11 cellular contexts compared by ENCODE assay signal in the genomic region with DNA sequence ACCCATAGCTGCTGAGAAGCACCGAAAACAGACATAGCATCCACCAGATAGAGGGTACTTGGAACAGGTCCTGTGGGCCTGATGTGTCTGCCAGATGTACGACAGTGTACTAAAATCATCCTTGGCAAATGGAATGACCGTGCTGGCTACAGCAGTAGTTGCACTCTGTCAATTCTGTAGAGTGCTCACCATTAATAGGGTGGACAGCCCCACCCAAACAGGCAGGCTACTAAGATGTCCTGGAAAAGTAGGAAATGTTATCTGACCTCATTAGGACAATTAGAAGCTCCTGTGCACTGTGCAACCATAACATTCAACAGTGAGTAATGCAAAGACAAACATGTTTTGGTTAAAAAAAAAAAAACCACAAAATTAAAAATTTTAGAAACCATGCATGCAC.
A peak's percentile ranks its signal among the peaks of the same experiment; 100 is the strongest.
DNase-seq lines count a peak whose midpoint lies in the region; ATAC-seq, FAIRE-seq and TF ChIP-seq lines count a peak whose summit lies in the region.
"Had no signal": no experiment of that assay in that cellular context is flagged by ENCODE, and none has a peak within 500 bp of the region (broad histone marks: within the 10 kb centered on the region; RNA-seq: fewer than 3 reads in every experiment).

No MANE protein-coding gene starts in this region.

- H3K4me2 ChIP-seq in DND-41 (ENCODE audit: insufficient read depth, low read length) (no peak overlapping the region), Karpas-422 (ENCODE audit: low read depth, low read length, poor library complexity, severe bottlenecking) (peak overlapping the region; percentile 78), GM12878 (ENCODE audit: control insufficient read depth, insufficient read depth) (no peak overlapping the region), trophoblast cell (ENCODE audit: low read length) (no peak overlapping the region)

- H3K23ac ChIP-seq in trophoblast cell (ENCODE audit: low read length): no peak overlapping the region

- peak overlapping the region; percentile 95 for H2BK12ac ChIP-seq in trophoblast cell (ENCODE audit: low read length)

- no peaks in the 10 kb centered on the region for H3K79me2 ChIP-seq in DND-41 (ENCODE audit: insufficient read depth, low read length)
- no peaks in the 10 kb centered on the region for H3K79me2 ChIP-seq in Karpas-422 (ENCODE audit: low read length)
- no peaks in the 10 kb centered on the region for H3K79me2 ChIP-seq in GM12878 (ENCODE audit: control insufficient read depth, insufficient read depth, low read length)
- peaks cover 8% of the 10 kb centered on the region for H3K79me2 ChIP-seq in trophoblast cell (ENCODE audit: control insufficient read depth, insufficient read depth, low read length, poor library complexity)

- POLR2A ChIA-PET in GM12878 (lab: Charles Lee): interaction anchor here (0.8 to 1.4 kb wide), 5 partner anchors 17 to 108 kb away, joined by 3 to 4 read pairs (median 3); no protein-coding TSS in a partner anchor

- CTCF ChIA-PET in GM12878 (lab: Yijun Ruan, JAX): interaction anchor here (0.5 kb wide), 1 partner anchor 38 kb away, joined by 3 read pairs; no protein-coding TSS in a partner anchor

- no peak overlapping the region for H2AFZ ChIP-seq in DND-41 (ENCODE audit: low read depth, low read length)
- peak overlapping the region; percentile 32 for H2AFZ ChIP-seq in Karpas-422 (ENCODE audit: low read length)
- no peak overlapping the region for H2AFZ ChIP-seq in GM12878 (ENCODE audit: control insufficient read depth, low read depth, low read length)
- no peak overlapping the region for H2AFZ ChIP-seq in trophoblast cell (ENCODE audit: insufficient read depth, low read length, poor library complexity)

- H4K12ac ChIP-seq in trophoblast cell (ENCODE audit: low read depth, low read length): peak overlapping the region; percentile 65

- peaks cover 28% of the 10 kb centered on the region for H3K79me1 ChIP-seq in trophoblast cell (ENCODE audit: low read length)

- DNase-seq in DND-41 (no peak), Karpas-422 (peak; percentile 64), GM12878 (ENCODE audit: low read depth, low spot score) (no peak), trophoblast cell (no peak), right lobe of liver (no peak), mucosa of gallbladder (ENCODE audit: low spot score) (no peak), amygdala (lab: John Stamatoyannopoulos, UW) (no peak), NCI-H2171 (lab: John Stamatoyannopoulos, UW) (no peak)
- DNase-seq: activated CD4-positive, alpha-beta T cell treated with anti-CD3 and anti-CD28 coated beads for 4 hours; effector memory CD8-positive, alpha-beta T cell; stimulated activated naive B cell treated with anti-CD40 and anti-IgM and Interleukin-4, amounts not matched to agents 10 μg/mL and 1 μg/mL and 100 μg/mL, for 72 hours had no signal

- H4K20me1 ChIP-seq in DND-41 (ENCODE audit: insufficient read depth, low read length) (no peaks in the 10 kb centered on the region), Karpas-422 (ENCODE audit: insufficient read depth, low read depth, low read length) (no peaks in the 10 kb centered on the region), GM12878 (ENCODE audit: control insufficient read depth, insufficient read depth) (no peaks in the 10 kb centered on the region)

- SMC1A ChIA-PET in GM12878 (lab: Charles Lee; ENCODE audit: uncharacterized antibody, unreplicated experiment): interaction anchor here (0.8 to 4.4 kb wide), 11 partner anchors 8 to 136 kb away, joined by 3 to 37 read pairs (median 4); no protein-coding TSS in a partner anchor

- no peak overlapping the region for H3K9ac ChIP-seq in DND-41 (ENCODE audit: low read depth, low read length)
- peak overlapping the region; percentile 57 for H3K9ac ChIP-seq in Karpas-422 (ENCODE audit: low read length)
- no peak overlapping the region for H3K9ac ChIP-seq in GM12878 (ENCODE audit: control insufficient read depth, insufficient read depth, low read length)
- no peak overlapping the region for H3K9ac ChIP-seq in trophoblast cell (ENCODE audit: low read length)

- H3K27ac ChIP-seq in DND-41 (ENCODE audit: low read length): peak overlapping the region; percentile 46
- peak overlapping the region; percentile 99 for H3K27ac ChIP-seq in Karpas-422 (ENCODE audit: low read length)
- no peak overlapping the region for H3K27ac ChIP-seq in GM12878 (ENCODE audit: control insufficient read depth, insufficient read depth)
- peak overlapping the region; percentile 96 for H3K27ac ChIP-seq in trophoblast cell (ENCODE audit: low read depth, low read length)
- H3K27ac ChIP-seq in right lobe of liver: no peak overlapping the region

- H3K18ac ChIP-seq in trophoblast cell (ENCODE audit: low read length): peak overlapping the region; percentile 97

- H3K9me2 ChIP-seq in Karpas-422 (replicated peaks; ENCODE audit: insufficient read depth, low read length): no peaks in the 10 kb centered on the region

- H2AK5ac ChIP-seq in trophoblast cell (ENCODE audit: low read length): peak overlapping the region; percentile 99

- no peak for TF ChIP-seq CTCF in DND-41 (IDR thresholded peaks at IDR 0.05; ENCODE audit: borderline replicate concordance, extremely low read depth, low read length, poor library complexity, severe bottlenecking)
- TF ChIP-seq CTCF in GM12878 (IDR thresholded peaks at IDR 0.05 in 2 of 3, conservative IDR thresholded peaks at IDR 0.05 in 1 of 3; ENCODE audit: control insufficient read depth in 2 of 3, extremely low read depth in 1 of 3, insufficient read depth in 1 of 3, low read depth in 3 of 3, low read length in 3 of 3): no peak
- no peak for TF ChIP-seq CTCF in right lobe of liver (IDR thresholded peaks at IDR 0.05)

- H3K4me3 ChIP-seq in DND-41 (ENCODE audit: low read depth in 1 of 2, low read length in 2 of 2) (no peak overlapping the region), Karpas-422 (ENCODE audit: low read length) (peak overlapping the region; percentile 7), GM12878 (no peak overlapping the region), trophoblast cell (ENCODE audit: low read depth, low read length) (no peak overlapping the region), right lobe of liver (no peak overlapping the region)

- RAD21 ChIA-PET in GM12878 (lab: Charles Lee; ENCODE audit: unreplicated experiment): interaction anchor here (0.9 to 2.2 kb wide), 4 partner anchors 23 to 113 kb away, joined by 4 to 8 read pairs (median 4); no protein-coding TSS in a partner anchor

- peak overlapping the region; percentile 75 for H2BK5ac ChIP-seq in trophoblast cell (ENCODE audit: low read depth, low read length, poor library complexity)

- intact Hi-C loops in GM12878 (cut with micrococcal nuclease; ENCODE audit: unreplicated experiment) (no loop called here), right lobe of liver (cut with DNase I) (no loop called here)

- WGBS in GM12878 (ENCODE audit: insufficient coverage, insufficient replicate concordance, low lambda C conversion rate, missing lambda C conversion rate): 39% methylated on average over 3 of the region's 3 CpGs
- WGBS in trophoblast cell (ENCODE audit: extremely low coverage, insufficient coverage, insufficient read length): no CpG with 5 or more reads among the region's 3 CpGs
- WGBS in right lobe of liver (ENCODE audit: insufficient coverage, low coverage, low lambda C conversion rate, missing lambda C conversion rate): 56% methylated on average over 1 of the region's 3 CpGs

- no peak for TF ChIP-seq POLR2A in GM12878 (IDR thresholded peaks at IDR 0.05; ENCODE audit: low read depth, low read length)
- no peak for TF ChIP-seq POLR2A in right lobe of liver (IDR thresholded peaks at IDR 0.05)

- peak overlapping the region; percentile 85 for H3K14ac ChIP-seq in trophoblast cell (ENCODE audit: low read length)

- peak overlapping the region; percentile 83 for H4K91ac ChIP-seq in trophoblast cell (ENCODE audit: low read depth, low read length)

- H3K36me3 ChIP-seq in DND-41 (ENCODE audit: insufficient read depth, low read length): no peaks in the 10 kb centered on the region
- no peaks in the 10 kb centered on the region for H3K36me3 ChIP-seq in Karpas-422 (ENCODE audit: insufficient read depth, low read length)
- H3K36me3 ChIP-seq in GM12878 (ENCODE audit: control insufficient read depth in 2 of 2, insufficient read depth in 2 of 2, low read length in 1 of 2): no peaks in the 10 kb centered on the region
- H3K36me3 ChIP-seq in trophoblast cell (ENCODE audit: control insufficient read depth in 1 of 2, insufficient read depth in 2 of 2, low read length in 2 of 2): peaks cover 2 to 4% of the 10 kb centered on the region in 2 experiments
- H3K36me3 ChIP-seq in right lobe of liver: no peaks in the 10 kb centered on the region

- no peaks in the 10 kb centered on the region for H3K9me3 ChIP-seq in DND-41 (ENCODE audit: insufficient read depth, low read length, severe bottlenecking)
- H3K9me3 ChIP-seq in Karpas-422 (ENCODE audit: low read length): no peaks in the 10 kb centered on the region
- no peaks in the 10 kb centered on the region for H3K9me3 ChIP-seq in GM12878 (replicated peaks; ENCODE audit: control insufficient read depth, insufficient read depth, low read length)
- H3K9me3 ChIP-seq in trophoblast cell (ENCODE audit: insufficient read depth, low read depth, low read length): no peaks in the 10 kb centered on the region
- H3K9me3 ChIP-seq in right lobe of liver: no peaks in the 10 kb centered on the region

- FAIRE-seq in GM12878 (lab: Jason Lieb, UNC): no peak

- BruUV-seq in GM12878 (replicated peaks; lab: Mats Ljungman, UMichigan): no TSS peak

- ATAC-seq in DND-41 (ENCODE audit: insufficient read depth, low read depth) (no peak), GM12878 (peak; percentile 5; the same call in 2 of the 3 replicates), right lobe of liver (no peak)
- ATAC-seq: effector memory CD8-positive, alpha-beta T cell; stimulated activated naive B cell treated with anti-CD40 and anti-IgM and Interleukin-4, amounts not matched to agents 10 μg/mL and 1 μg/mL and 100 μg/mL, for 72 hours had no signal

- no peak for TF ChIP-seq EP300 in GM12878 (IDR thresholded peaks at IDR 0.05; ENCODE audit: borderline replicate concordance in 1 of 2, control insufficient read depth in 1 of 2, low read depth in 2 of 2, low read length in 2 of 2)

- no peak for TF ChIP-seq RAD21 in GM12878 (IDR thresholded peaks at IDR 0.05; ENCODE audit: insufficient read depth, low read depth, low read length)

- peaks cover 45% of the 10 kb centered on the region for H3K4me1 ChIP-seq in DND-41 (ENCODE audit: insufficient read depth, low read length)
- peaks cover 79% of the 10 kb centered on the region for H3K4me1 ChIP-seq in Karpas-422 (ENCODE audit: low read length)
- H3K4me1 ChIP-seq in GM12878 (ENCODE audit: control insufficient read depth, insufficient read depth, low read length): no peaks in the 10 kb centered on the region; the same call in 1 of the 2 replicates
- H3K4me1 ChIP-seq in trophoblast cell (ENCODE audit: control insufficient read depth in 1 of 2, insufficient read depth in 2 of 2, low read length in 2 of 2): peaks cover 9 to 17% of the 10 kb centered on the region in 2 experiments
- H3K4me1 ChIP-seq in right lobe of liver: no peaks in the 10 kb centered on the region

- peak overlapping the region; percentile 93 for H2BK120ac ChIP-seq in trophoblast cell (ENCODE audit: insufficient read depth, low read length, poor library complexity)

- H3K4ac ChIP-seq in trophoblast cell (ENCODE audit: low read depth, low read length): peak overlapping the region; percentile 86

- H3K27me3 ChIP-seq in DND-41 (ENCODE audit: insufficient read depth, low read length, poor library complexity) (no peaks in the 10 kb centered on the region), Karpas-422 (ENCODE audit: low read length) (no peaks in the 10 kb centered on the region), GM12878 (replicated peaks in 1 of 2; ENCODE audit: control insufficient read depth in 2 of 2, insufficient read depth in 2 of 2, low read length in 1 of 2) (no peaks in the 10 kb centered on the region), trophoblast cell (ENCODE audit: insufficient read depth, low read length) (no peaks in the 10 kb centered on the region), right lobe of liver (no peaks in the 10 kb centered on the region)

- peak overlapping the region; percentile 53 for H4K8ac ChIP-seq in trophoblast cell (ENCODE audit: low read depth, low read length)

- in situ Hi-C loops in GM12878 (cut with MboI): no loop called here

Comparison
In these comparisons a context has a peak if more than half of its experiments do, and no peak if none do; other contexts are left out.
1. H3K27ac ChIP-seq: peak in DND-41 (single experiment), Karpas-422 (single experiment) and trophoblast cell (single experiment); none in GM12878 (single experiment) and right lobe of liver (0 of 3).